1 cellular context compared by ENCODE assay signal in the genomic region with DNA sequence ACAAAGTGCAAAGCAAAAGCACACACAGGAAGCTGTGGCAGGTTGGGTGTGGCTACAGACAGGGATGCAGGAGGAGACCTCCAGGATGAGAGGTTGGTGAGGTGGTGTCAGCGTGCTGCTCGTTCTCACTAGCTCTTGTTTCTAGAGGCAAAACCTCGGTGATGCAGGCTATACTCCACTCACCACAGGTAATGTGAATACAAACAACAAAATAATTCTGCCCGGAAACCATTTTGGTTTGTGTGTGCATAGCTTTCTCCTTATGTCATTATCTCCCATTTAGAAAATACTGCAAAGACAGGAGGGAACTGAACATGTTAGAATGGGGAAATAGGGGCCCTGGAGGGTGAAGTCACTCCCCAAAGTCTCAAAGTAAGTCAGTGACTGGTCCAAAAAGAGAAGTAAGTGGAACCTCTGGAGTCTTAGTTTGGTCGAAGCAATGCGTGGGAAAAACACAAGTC.
TF ChIP-seq lines count a peak whose summit lies in the region.

No MANE protein-coding gene starts in this region.

TF ChIP-seq in GM23338, 12 proteins besides CTCF, POLR2A, EP300 and RAD21 (continued from another document):
- TF ChIP-seq POLR2AphosphoS5 (IDR thresholded peaks at IDR 0.05; ENCODE audit: low read depth) (no peak), ZNF114 (CRISPR knock-in tag; IDR thresholded peaks at IDR 0.05) (no peak), NANOG (IDR thresholded peaks at IDR 0.05; ENCODE audit: borderline replicate concordance) (no peak), ZNF331 (CRISPR knock-in tag; IDR thresholded peaks at IDR 0.05; ENCODE audit: low read depth) (no peak), EZH2phosphoT487 (IDR thresholded peaks at IDR 0.05; ENCODE audit: unreplicated experiment) (no peak), ETS1 (IDR thresholded peaks at IDR 0.05) (no peak), CREB1 (CRISPR knock-in tag; IDR thresholded peaks at IDR 0.05; ENCODE audit: low read depth) (no peak), REST (IDR thresholded peaks at IDR 0.05; ENCODE audit: unreplicated experiment) (no peak)
